ENCODE assay signal across 9 cellular contexts in the genomic region with DNA sequence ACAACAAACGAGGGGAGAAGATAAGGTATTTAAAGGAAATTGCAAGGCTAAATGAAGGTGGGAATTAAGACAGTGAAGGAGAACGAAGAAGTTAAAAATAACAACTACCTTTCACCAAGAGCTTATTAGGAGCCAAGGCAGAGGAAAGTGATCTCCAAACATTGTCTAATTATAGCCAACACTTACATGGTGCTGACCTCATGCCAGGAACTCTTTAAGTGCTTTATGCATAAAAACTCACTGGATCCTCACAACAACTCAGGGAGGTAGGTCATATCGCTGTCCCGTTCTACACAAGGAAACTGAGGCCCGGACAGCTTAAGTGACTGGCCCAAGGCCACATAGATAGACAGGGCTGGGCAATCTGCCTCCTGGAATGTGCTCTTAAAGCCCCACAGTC. TPM values are rescaled to one million over a fixed set of nuclear protein-coding genes. Genes with fewer than 3 reads are reported as not detected.
A peak's percentile ranks its signal among the peaks of the same experiment; 100 is the strongest.
DNase-seq lines count a peak whose midpoint lies in the region; ATAC-seq and TF ChIP-seq lines count a peak whose summit lies in the region.
"Had no signal": no experiment of that assay in that cellular context is flagged by ENCODE, and none has a peak within 500 bp of the region (broad histone marks: within the 10 kb centered on the region; RNA-seq: fewer than 3 reads in every experiment).

No MANE protein-coding gene starts in this region.

- H3K36me3 Mint-ChIP-seq in T-helper 2 cell treated with Interferon-gamma antibody and Interleukin-4, amounts not matched to agents 5 μg/mL and 100 μg/mL, for 36 hours (ENCODE audit: low read depth) = peaks cover 1% of the 10 kb centered on the region
- H3K36me3 Mint-ChIP-seq in activated naive CD8-positive, alpha-beta T cell = no peaks in the 10 kb centered on the region

- in situ Hi-C loops in GM13976 (cut with MboI; ENCODE audit: low sequenced_read_pairs, unreplicated experiment) = no loop called here

- no peak overlapping the region for H3K4me3 ChIP-seq in lower lobe of right lung
- peak overlapping the region; percentile 73 for H3K4me3 ChIP-seq in thoracic aorta

- no peak for DNase-seq in T-helper 2 cell treated with Interferon-gamma antibody and Interleukin-4, amounts not matched to agents 5 μg/mL and 100 μg/mL, for 36 hours (ENCODE audit: low spot score)
- no peak for DNase-seq in T-helper 2 cell
- no peak for DNase-seq in lower lobe of right lung
- DNase-seq in thoracic aorta (ENCODE audit: low spot score) = no peak
- no peak for DNase-seq in GM13976 (ENCODE audit: low spot score)
- no peak for DNase-seq in NCI-H524 treated with DMSO at 0.1 percent for 48 hours (lab: John Stamatoyannopoulos, UW)

- peaks cover 39% of the 10 kb centered on the region for H3K4me1 ChIP-seq in lower lobe of right lung
- H3K4me1 ChIP-seq in thoracic aorta (ENCODE audit: control insufficient read depth in 1 of 2, low read depth in 2 of 2) = peaks cover 16 to 23% of the 10 kb centered on the region in 2 donors

- H3K27me3 ChIP-seq in lower lobe of right lung (ENCODE audit: low read depth) (no peaks in the 10 kb centered on the region), thoracic aorta (replicated peaks; ENCODE audit: insufficient read depth) (no peaks in the 10 kb centered on the region)

- intact Hi-C loops in lower lobe of right lung (cut with DNase I) = loop anchor here (5.0 kb wide), 1 partner anchor 56 kb away; no protein-coding TSS in a partner anchor

- no peak overlapping the region for H3K4me3 Mint-ChIP-seq in T-helper 2 cell treated with Interferon-gamma antibody and Interleukin-4, amounts not matched to agents 5 μg/mL and 100 μg/mL, for 36 hours
- peak overlapping the region; percentile 88 for H3K4me3 Mint-ChIP-seq in activated naive CD8-positive, alpha-beta T cell

- H3K36me3 ChIP-seq in lower lobe of right lung (no peaks in the 10 kb centered on the region), thoracic aorta (no peaks in the 10 kb centered on the region)

- TF ChIP-seq CTCF in lower lobe of right lung (IDR thresholded peaks at IDR 0.05) (no peak), thoracic aorta (IDR thresholded peaks at IDR 0.05) (no peak), GM13976 (IDR thresholded peaks at IDR 0.05; ENCODE audit: borderline replicate concordance, control extremely low read depth, extremely low read depth, insufficient read depth, missing control alignments) (no peak)

- H3K9me3 Mint-ChIP-seq in T-helper 2 cell treated with Interferon-gamma antibody and Interleukin-4, amounts not matched to agents 5 μg/mL and 100 μg/mL, for 36 hours = no peaks in the 10 kb centered on the region
- H3K9me3 Mint-ChIP-seq in activated naive CD8-positive, alpha-beta T cell (ENCODE audit: low read depth) = no peaks in the 10 kb centered on the region

- peak in 1 of 2 donors; percentile 3 for ATAC-seq in lower lobe of right lung
- ATAC-seq in thoracic aorta (ENCODE audit: insufficient number of reproducible peaks, low FRiP score, low read depth) = no peak
- no peak for ATAC-seq in GM21367 (IDR thresholded peaks at IDR 0.05; ENCODE audit: unreplicated experiment)

- H3K4me1 Mint-ChIP-seq in T-helper 2 cell treated with Interferon-gamma antibody and Interleukin-4, amounts not matched to agents 5 μg/mL and 100 μg/mL, for 36 hours (ENCODE audit: low read depth) = peaks cover 20% of the 10 kb centered on the region
- H3K4me1 Mint-ChIP-seq in activated naive CD8-positive, alpha-beta T cell (ENCODE audit: low read depth) = peaks cover 34% of the 10 kb centered on the region

- H3K27ac ChIP-seq in lower lobe of right lung = peak overlapping the region; percentile 83
- H3K27ac ChIP-seq in thoracic aorta = peak overlapping the region in 1 of 2 donors; percentile 9

- no peaks in the 10 kb centered on the region for H3K27me3 Mint-ChIP-seq in T-helper 2 cell treated with Interferon-gamma antibody and Interleukin-4, amounts not matched to agents 5 μg/mL and 100 μg/mL, for 36 hours (ENCODE audit: low read depth)
- no peaks in the 10 kb centered on the region for H3K27me3 Mint-ChIP-seq in activated naive CD8-positive, alpha-beta T cell

- H3K27ac Mint-ChIP-seq in T-helper 2 cell treated with Interferon-gamma antibody and Interleukin-4, amounts not matched to agents 5 μg/mL and 100 μg/mL, for 36 hours = peak overlapping the region; percentile 96
- H3K27ac Mint-ChIP-seq in activated naive CD8-positive, alpha-beta T cell = peak overlapping the region; percentile 30

- no peaks in the 10 kb centered on the region for H3K9me3 ChIP-seq in lower lobe of right lung
- no peaks in the 10 kb centered on the region for H3K9me3 ChIP-seq in thoracic aorta

RNA-seq across cellular contexts. Expression of a gene that starts 19.5 kb away (rescaled TPM):
- 85.5 TPM for total RNA-seq in lower lobe of right lung
- total RNA-seq in thoracic aorta = 10 to 100 TPM; 17.0 to 21.9 TPM
- total RNA-seq: NCI-H460 had no signal

RNA-seq across cellular contexts. Expression of a gene that starts 25.0 kb away (rescaled TPM):
- total RNA-seq in lower lobe of right lung (39.3 TPM), thoracic aorta (100 to 1,000 TPM; 112 to 468 TPM)

RNA-seq across cellular contexts. Expression of a gene that starts 43.5 kb away (rescaled TPM):
- total RNA-seq in lower lobe of right lung (31.8 TPM), thoracic aorta (10 to 100 TPM; 43.0 to 46.6 TPM)

RNA-seq across cellular contexts. Expression of a gene that starts 53.2 kb away (rescaled TPM):
- total RNA-seq in lower lobe of right lung (4.3 TPM), thoracic aorta (1 to 10 TPM in 1 of 2 donors, not detected in 1; 1.8 TPM)
